ENCODE assay signal across 9 cellular contexts in the genomic region with DNA sequence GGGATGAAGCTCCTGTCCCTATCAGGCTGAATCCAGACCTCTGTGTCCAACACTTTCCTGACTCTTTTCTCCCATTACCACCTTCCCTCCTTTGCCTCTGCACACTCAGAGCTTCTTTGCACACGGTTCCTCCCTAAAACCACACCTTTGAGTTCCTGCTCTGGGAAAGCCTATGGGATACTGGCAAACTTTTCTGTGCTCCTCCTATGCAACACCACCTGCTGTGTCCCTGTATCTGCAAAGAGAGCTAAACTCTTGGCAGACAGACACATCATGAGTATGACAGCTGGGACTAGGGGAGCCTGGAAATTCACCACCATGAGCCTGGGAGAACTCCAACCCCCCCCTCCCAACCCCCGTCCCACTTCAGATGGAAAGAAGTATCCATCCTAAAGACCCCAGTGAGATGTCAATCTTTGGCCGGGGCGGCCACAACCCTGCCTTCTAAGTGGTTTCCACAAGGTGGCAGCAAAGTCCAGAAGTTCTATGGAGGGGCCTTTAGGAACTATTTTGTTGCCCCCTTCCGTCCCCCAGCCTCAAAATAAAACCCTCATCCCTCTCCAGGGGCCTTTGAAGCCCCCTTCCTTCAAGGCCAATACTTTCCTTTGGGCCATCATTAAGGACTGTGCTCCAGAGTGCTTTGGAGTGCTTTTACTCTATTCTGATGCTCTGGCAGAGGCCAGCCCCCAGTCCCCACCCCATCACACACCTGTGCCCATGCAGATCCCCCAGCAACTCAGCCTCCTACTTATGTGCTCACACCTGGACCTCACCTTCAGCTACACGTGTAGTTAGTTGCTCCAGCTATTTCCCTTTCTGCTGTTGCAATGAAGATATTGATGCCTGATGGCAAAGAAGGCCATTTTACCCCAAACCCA. TPM values are rescaled to one million over a fixed set of nuclear protein-coding genes. Genes with fewer than 3 reads are reported as not detected.
DNase-seq lines count a peak whose midpoint lies in the region; ATAC-seq and TF ChIP-seq lines count a peak whose summit lies in the region.
"Had no signal": no experiment of that assay in that cellular context is flagged by ENCODE, and none has a peak within 500 bp of the region (broad histone marks: within the 10 kb centered on the region; RNA-seq: fewer than 3 reads in every experiment).

No MANE protein-coding gene starts in this region.

- peaks cover 60% of the 10 kb centered on the region for H3K27me3 Mint-ChIP-seq in chondrocyte (ENCODE audit: low read depth)

- H2AFZ ChIP-seq in mesenchymal stem cell (ENCODE audit: low read depth, low read length): no peak overlapping the region

- no peak overlapping the region for H3K23ac ChIP-seq in mesenchymal stem cell (ENCODE audit: low read length in 2 of 2)

- ATAC-seq in GM19324 (IDR thresholded peaks at IDR 0.05; ENCODE audit: low FRiP score, unreplicated experiment) (no peak), GM19328 (IDR thresholded peaks at IDR 0.05; ENCODE audit: unreplicated experiment) (no peak)

- H3K14ac ChIP-seq in mesenchymal stem cell (ENCODE audit: low read length in 2 of 2): no peak overlapping the region

- no peak overlapping the region for H3K9ac ChIP-seq in mesenchymal stem cell (ENCODE audit: low read length)

- H2BK5ac ChIP-seq in mesenchymal stem cell (ENCODE audit: low read depth, low read length, poor library complexity, severe bottlenecking): no peak overlapping the region

- no peak overlapping the region for H3K4me2 ChIP-seq in mesenchymal stem cell (ENCODE audit: low read length, poor library complexity, severe bottlenecking)

- TF ChIP-seq POLR2A in thyroid gland (IDR thresholded peaks at IDR 0.05): no peak

- H4K8ac ChIP-seq in mesenchymal stem cell (ENCODE audit: low read length): no peak overlapping the region

- no peak overlapping the region for H3K18ac ChIP-seq in mesenchymal stem cell (ENCODE audit: low read depth in 1 of 2, low read length in 2 of 2)

- 1% methylated on average over 6 of the region's 6 CpGs for WGBS in mesenchymal stem cell
- 6% methylated on average over 6 of the region's 6 CpGs for whole genome bisulfite sequencing in thyroid gland, 2 donors

- H3K36me3 Mint-ChIP-seq in chondrocyte (ENCODE audit: low read depth): no peaks in the 10 kb centered on the region

- in situ Hi-C loops in GM13976 (cut with MboI; ENCODE audit: low sequenced_read_pairs, unreplicated experiment): loop anchor here (10.0 kb wide), 1 partner anchor 270 kb away; no protein-coding TSS in a partner anchor

- H3K4me3 ChIP-seq in AG04450 (ENCODE audit: low read depth, low read length): no peak overlapping the region
- no peak overlapping the region for H3K4me3 ChIP-seq in mesenchymal stem cell (ENCODE audit: insufficient read depth in 1 of 2, low read depth in 1 of 2, low read length in 2 of 2)
- no peak overlapping the region for H3K4me3 ChIP-seq in thyroid gland (replicated peaks in 1 of 3)

- no peak overlapping the region for H3K27ac Mint-ChIP-seq in chondrocyte (ENCODE audit: unreplicated experiment)

- H2BK120ac ChIP-seq in mesenchymal stem cell (ENCODE audit: low read depth, low read length): no peak overlapping the region

- no peak overlapping the region for H2BK12ac ChIP-seq in mesenchymal stem cell (ENCODE audit: low read length in 2 of 2)

- no peaks in the 10 kb centered on the region for H3K27me3 ChIP-seq in AG04450 (ENCODE audit: control insufficient read depth, insufficient read depth, low read length)
- peaks cover 37 to 73% of the 10 kb centered on the region in 2 experiments for H3K27me3 ChIP-seq in mesenchymal stem cell (ENCODE audit: control insufficient read depth in 1 of 2, insufficient read depth in 1 of 2, low read length in 2 of 2)
- H3K27me3 ChIP-seq in thyroid gland: no peaks in the 10 kb centered on the region

- H3K4me1 ChIP-seq in mesenchymal stem cell (ENCODE audit: control insufficient read depth, insufficient read depth, low read depth, low read length) (no peaks in the 10 kb centered on the region), thyroid gland (peaks cover 0 to 6% of the 10 kb centered on the region in 2 donors)

- no peak overlapping the region for H3K4me3 Mint-ChIP-seq in chondrocyte (ENCODE audit: unreplicated experiment)

- no peak overlapping the region for H2BK15ac ChIP-seq in mesenchymal stem cell (ENCODE audit: low read depth, poor library complexity, severe bottlenecking)

- TF ChIP-seq CTCF in AG04450 (IDR thresholded peaks at IDR 0.05; ENCODE audit: low read depth, low read length) (peak; percentile 69), GM13976 (IDR thresholded peaks at IDR 0.05; ENCODE audit: borderline replicate concordance, control extremely low read depth, extremely low read depth, insufficient read depth, missing control alignments) (peak; percentile 35), chondrocyte (IDR thresholded peaks at IDR 0.05) (peak; percentile 93), thyroid gland (IDR thresholded peaks at IDR 0.05) (peak; percentile 21 to 79 (median 58))

- H3K27ac ChIP-seq in AG04450 (ENCODE audit: low read depth, low read length): no peak overlapping the region
- no peak overlapping the region for H3K27ac ChIP-seq in mesenchymal stem cell (ENCODE audit: low read length, poor library complexity, severe bottlenecking)
- no peak overlapping the region for H3K27ac ChIP-seq in thyroid gland

- H3K4ac ChIP-seq in mesenchymal stem cell (ENCODE audit: low read depth in 1 of 2, low read length in 2 of 2): no peak overlapping the region

- no peaks in the 10 kb centered on the region for H3K4me1 Mint-ChIP-seq in chondrocyte (ENCODE audit: low read depth)

- no peak overlapping the region for H2AK5ac ChIP-seq in mesenchymal stem cell (ENCODE audit: low read length, severe bottlenecking)

- DNase-seq in AG04450 (ENCODE audit: low read depth, low spot score) (no peak), GM13976 (ENCODE audit: low spot score) (peak; percentile 58), T-helper 9 cell (peak; percentile 27), chondrocyte (ENCODE audit: low spot score) (no peak), mesenchymal stem cell (peak; percentile 8), thyroid gland (peak in 1 of 2 donors; percentile 11)

- H3K9me3 ChIP-seq in AG04450 (ENCODE audit: control insufficient read depth, insufficient read depth, low read length): no peaks in the 10 kb centered on the region
- no peaks in the 10 kb centered on the region for H3K9me3 ChIP-seq in mesenchymal stem cell (ENCODE audit: control insufficient read depth, low read length)
- H3K9me3 ChIP-seq in thyroid gland: no peaks in the 10 kb centered on the region

- no peak overlapping the region for H4K91ac ChIP-seq in mesenchymal stem cell (ENCODE audit: low read length)

- H3K79me1 ChIP-seq in mesenchymal stem cell (replicated peaks; ENCODE audit: low read length, poor library complexity, severe bottlenecking): no peaks in the 10 kb centered on the region

- POLR2A ChIA-PET in AG04450 (lab: Yijun Ruan, JAX): no interaction called here

- no peaks in the 10 kb centered on the region for H3K9me3 Mint-ChIP-seq in chondrocyte (ENCODE audit: low read depth)

- intact Hi-C loops in thyroid gland (cut with DNase I): loop anchor here (2.0 kb wide), 1 partner anchor 266 kb away; no protein-coding TSS in a partner anchor

- CTCF ChIA-PET in AG04450 (lab: Charles Lee): interaction anchor here (0.5 to 11.0 kb wide), 8 partner anchors 12 to 268 kb away, joined by 3 to 173 read pairs (median 4); no protein-coding TSS in a partner anchor

- H3K36me3 ChIP-seq in mesenchymal stem cell (ENCODE audit: control insufficient read depth in 1 of 2, insufficient read depth in 2 of 2, low read depth in 1 of 2, low read length in 2 of 2) (no peaks in the 10 kb centered on the region), thyroid gland (no peaks in the 10 kb centered on the region)

RNA-seq across cellular contexts. Expression of a gene that starts 19.4 kb away (rescaled TPM):
- polyA plus RNA-seq in AG04450 (2011; rRNA removed): not detected in 2 replicates
- polyA minus RNA-seq in AG04450 (2011; rRNA and poly(A)+ RNA removed): not detected in 2 replicates
- not detected in 3 replicates for total RNA-seq in chondrocyte
- not detected for polyA plus RNA-seq in mesenchymal stem cell (2013, experiment 1 of 2)
- polyA plus RNA-seq in mesenchymal stem cell (2013, experiment 2 of 2): not detected
- total RNA-seq in thyroid gland: not detected
- total RNA-seq: subcutaneous adipose tissue had no signal

Comparison
In these comparisons a context has a peak if more than half of its experiments do, and no peak if none do; other contexts are left out.
1. DNase-seq: peak in GM13976 (single experiment), T-helper 9 cell (single experiment) and mesenchymal stem cell (single experiment); none in AG04450 (single experiment) and chondrocyte (single experiment).
2. CTCF ChIP-seq: peak in every context shown above with its lines; median percentile 93 in chondrocyte; 69 in AG04450; 58 in thyroid gland; 35 in GM13976.